In genomic region chr13:91331047-91331915, GRCh38 we compare ENCODE assay signal across 11 cellular contexts. TPM values are rescaled to one million over a fixed set of nuclear protein-coding genes. Genes with fewer than 3 reads are reported as not detected.
DNase-seq lines count a peak whose midpoint lies in the region; ATAC-seq and TF ChIP-seq lines count a peak whose summit lies in the region.
"Had no signal": no experiment of that assay in that cellular context is flagged by ENCODE, and none has a peak within 500 bp of the region (broad histone marks: within the 10 kb centered on the region; RNA-seq: fewer than 3 reads in every experiment).

No MANE protein-coding gene starts in this region.

- H3K9ac ChIP-seq in mammary epithelial cell (ENCODE audit: insufficient read depth, low read length) = no peak overlapping the region

- no peaks in the 10 kb centered on the region for H3K4me1 ChIP-seq in mammary epithelial cell (ENCODE audit: insufficient read depth, low read length)
- H3K4me1 ChIP-seq: ascending aorta, esophagus muscularis mucosa had no signal

- in situ Hi-C loops in mammary epithelial cell (cut with MboI; ENCODE audit: low sequenced_read_pairs in 2 of 2) = no loop called here

- no peaks in the 10 kb centered on the region for H3K36me3 ChIP-seq in mammary epithelial cell (ENCODE audit: insufficient read depth, low read length)
- H3K36me3 ChIP-seq: ascending aorta, esophagus muscularis mucosa had no signal

- 52% methylated on average over 4 of the region's 4 CpGs for WGBS in mammary epithelial cell (ENCODE audit: low coverage, missing lambda C conversion rate)

- H4K20me1 ChIP-seq in mammary epithelial cell (ENCODE audit: insufficient read depth, low read length) = no peaks in the 10 kb centered on the region

- no peak overlapping the region for H3K4me2 ChIP-seq in mammary epithelial cell (ENCODE audit: insufficient read depth, low read depth, low read length)

- H2AFZ ChIP-seq in mammary epithelial cell (ENCODE audit: low read depth, low read length) = no peak overlapping the region

- BruUV-seq in mammary epithelial cell (replicated peaks; lab: Mats Ljungman, UMichigan) = no TSS peak

- intact Hi-C loops in mammary epithelial cell (cut with micrococcal nuclease) = no loop called here

- H3K27ac ChIP-seq in mammary epithelial cell (ENCODE audit: insufficient read depth, low read depth, low read length) = no peak overlapping the region
- H3K27ac ChIP-seq: ascending aorta, esophagus muscularis mucosa had no signal

- DNase-seq in NCI-H748 treated with DMSO at 0.1 percent for 48 hours (lab: John Stamatoyannopoulos, UW) = no peak
- no peak for DNase-seq in anterior cingulate cortex (lab: John Stamatoyannopoulos, UW)
- no peak for DNase-seq in RKO (ENCODE audit: low spot score)
- DNase-seq in mammary epithelial cell = no peak
- DNase-seq: NK-92 treated with Interleukin-12 subunit alpha and Interleukin-12 subunit beta, amount 100 ng/mL, for 24 hours had no signal

- dilution Hi-C loops in mammary epithelial cell (cut with HindIII; ENCODE audit: low sequenced_read_pairs) = no loop called here

- no peaks in the 10 kb centered on the region for H3K9me3 ChIP-seq in mammary epithelial cell (replicated peaks; ENCODE audit: insufficient read depth, low read length)
- H3K9me3 ChIP-seq: ascending aorta, esophagus muscularis mucosa had no signal

- CTCF ChIA-PET in mammary epithelial cell (lab: Charles Lee; ENCODE audit: low non-redundant PET) = no interaction called here

- H3K27me3 ChIP-seq in mammary epithelial cell (ENCODE audit: insufficient read depth, low read length) = no peaks in the 10 kb centered on the region
- H3K27me3 ChIP-seq: ascending aorta, esophagus muscularis mucosa had no signal

- no peaks in the 10 kb centered on the region for H3K79me2 ChIP-seq in mammary epithelial cell (ENCODE audit: insufficient read depth, low read length)

- H3K4me3 ChIP-seq in mammary epithelial cell (replicated peaks in 1 of 3; ENCODE audit: insufficient read depth in 1 of 3, low read depth in 2 of 3, low read length in 3 of 3) = no peak overlapping the region
- H3K4me3 ChIP-seq: ascending aorta, esophagus muscularis mucosa had no signal

- peak; percentile 56 for ATAC-seq in GM18499 (IDR thresholded peaks at IDR 0.05; ENCODE audit: insufficient read depth, unreplicated experiment)
- peak; percentile 72 for ATAC-seq in GM19372 (IDR thresholded peaks at IDR 0.05; ENCODE audit: low read depth, unreplicated experiment)
- ATAC-seq in HG02870 (IDR thresholded peaks at IDR 0.05; ENCODE audit: unreplicated experiment) = peak; percentile 82
- peak; percentile 66 for ATAC-seq in HG03575 (IDR thresholded peaks at IDR 0.05; ENCODE audit: extremely low read depth, insufficient number of reproducible peaks, low FRiP score, unreplicated experiment)

- no peak for TF ChIP-seq CTCF in mammary epithelial cell (conservative IDR thresholded peaks at IDR 0.05 in 1 of 2, IDR thresholded peaks at IDR 0.05 in 1 of 2; ENCODE audit: extremely low read depth in 1 of 2, insufficient read depth in 1 of 2, low read depth in 1 of 2, low read length in 2 of 2)

RNA-seq across cellular contexts. Expression of gene MIR17HG, which starts 16.2 kb away (rescaled TPM):
- 1 to 10 TPM; 4.0 to 5.2 TPM for total RNA-seq in mammary epithelial cell
- 0.59 TPM for polyA plus RNA-seq in mammary epithelial cell
- polyA minus RNA-seq in mammary epithelial cell = 8.6 TPM
- total RNA-seq: ascending aorta had no signal
